In genomic region chr12:27334052-27334720, GRCh38 we compare ENCODE assay signal across 8 cellular contexts. TPM values are rescaled to one million over a fixed set of nuclear protein-coding genes. Genes with fewer than 3 reads are reported as not detected.
DNase-seq lines count a peak whose midpoint lies in the region; ATAC-seq and TF ChIP-seq lines count a peak whose summit lies in the region.

No MANE protein-coding gene starts in this region.

- intact Hi-C loops in Right ventricle myocardium inferior (cut with DNase I), result no loop called here
- intact Hi-C loops in tibial artery (cut with DNase I; ENCODE audit: low total_unique reads), result no loop called here
- intact Hi-C loops in lower leg skin (cut with DNase I; ENCODE audit: low total_unique reads), result no loop called here

- no peaks in the 10 kb centered on the region for H3K9me3 ChIP-seq in cardiac muscle cell (ENCODE audit: low read depth)
- no peaks in the 10 kb centered on the region for H3K9me3 ChIP-seq in RWPE2 (ENCODE audit: severe bottlenecking)
- no peaks in the 10 kb centered on the region for H3K9me3 ChIP-seq in gastroesophageal sphincter
- no peaks in the 10 kb centered on the region for H3K9me3 ChIP-seq in tibial artery

- no peak for TF ChIP-seq CTCF in cardiac muscle cell (IDR thresholded peaks at IDR 0.05; ENCODE audit: low read depth, low read length)
- no peak for TF ChIP-seq CTCF in RWPE2 (IDR thresholded peaks at IDR 0.05; ENCODE audit: poor library complexity, severe bottlenecking)
- no peak for TF ChIP-seq CTCF in gastroesophageal sphincter (IDR thresholded peaks at IDR 0.05)
- no peak for TF ChIP-seq CTCF in tibial artery (IDR thresholded peaks at IDR 0.05)
- no peak for TF ChIP-seq CTCF in lower leg skin (IDR thresholded peaks at IDR 0.05)

- H3K4me1 ChIP-seq in cardiac muscle cell (ENCODE audit: low read depth) (no peaks in the 10 kb centered on the region), RWPE2 (ENCODE audit: insufficient read depth, poor library complexity, severe bottlenecking) (peaks cover 49% of the 10 kb centered on the region), gastroesophageal sphincter (peaks cover 4 to 28% (median 4%) of the 10 kb centered on the region in 3 donors), tibial artery (peaks cover 0 to 40% (median 18%) of the 10 kb centered on the region in 4 donors)

- H3K27me3 ChIP-seq in cardiac muscle cell (peaks cover 63% of the 10 kb centered on the region), RWPE2 (ENCODE audit: insufficient read depth, poor library complexity, severe bottlenecking) (no peaks in the 10 kb centered on the region), gastroesophageal sphincter (no peaks in the 10 kb centered on the region), tibial artery (no peaks in the 10 kb centered on the region)

- H3K36me3 ChIP-seq in cardiac muscle cell (no peaks in the 10 kb centered on the region), RWPE2 (ENCODE audit: low read depth) (no peaks in the 10 kb centered on the region; the same call in 1 of the 2 replicates), gastroesophageal sphincter (no peaks in the 10 kb centered on the region), tibial artery (no peaks in the 10 kb centered on the region)

- TF ChIP-seq EP300 in gastroesophageal sphincter (IDR thresholded peaks at IDR 0.05), result no peak

- H3K4me3 ChIP-seq in cardiac muscle cell, result peak overlapping the region; percentile 64
- H3K4me3 ChIP-seq in RWPE2 (ENCODE audit: severe bottlenecking), result peak overlapping the region; percentile 74
- peak overlapping the region; percentile 46 to 89 for H3K4me3 ChIP-seq in gastroesophageal sphincter
- peak overlapping the region; percentile 66 to 77 for H3K4me3 ChIP-seq in tibial artery
- H3K4me3 ChIP-seq in lower leg skin (ENCODE audit: low read depth, poor library complexity, severe bottlenecking), result no peak overlapping the region

- H3K27ac ChIP-seq in cardiac muscle cell (no peak overlapping the region), RWPE2 (ENCODE audit: poor library complexity, severe bottlenecking) (peak overlapping the region; percentile 85), gastroesophageal sphincter (no peak overlapping the region), tibial artery (no peak overlapping the region)

- DNase-seq in cardiac muscle cell (ENCODE audit: low read depth in 1 of 2, low spot score in 1 of 2), result no peak
- DNase-seq in Right ventricle myocardium inferior (ENCODE audit: missing footprints), result no peak
- DNase-seq in RWPE2 (ENCODE audit: low spot score), result no peak
- no peak for DNase-seq in tibial artery
- DNase-seq in mesenteric fat pad (ENCODE audit: low spot score), result no peak
- no peak for DNase-seq in lower leg skin (ENCODE audit: low spot score in 2 of 2)

- no peak for TF ChIP-seq POLR2A in gastroesophageal sphincter (IDR thresholded peaks at IDR 0.05)
- TF ChIP-seq POLR2A in lower leg skin (IDR thresholded peaks at IDR 0.05), result no peak

- WGBS in gastroesophageal sphincter (ENCODE audit: low coverage in 1 of 2), 2 donors, result 66 to 80% methylated on average over 7 of the region's 7 CpGs
- 70 to 74% methylated on average over 7 of the region's 7 CpGs for WGBS in lower leg skin, 2 donors

- ATAC-seq in Right ventricle myocardium inferior (no peak), RWPE2 (ENCODE audit: low read depth) (no peak), gastroesophageal sphincter (no peak), HG03432 (IDR thresholded peaks at IDR 0.05; ENCODE audit: unreplicated experiment) (no peak)

RNA-seq across cellular contexts. Expression of gene BMAL2, which starts 1.6 kb away (rescaled TPM):
- total RNA-seq in cardiac muscle cell, result 0.98 and 1.2 TPM in 2 replicates
- polyA plus RNA-seq in cardiac muscle cell, result 0.72 and 1.4 TPM in 2 replicates
- 1.2 TPM for total RNA-seq in Right ventricle myocardium inferior
- total RNA-seq in gastroesophageal sphincter, result 1 to 10 TPM; 3.0 to 8.7 (median 6.0) TPM
- 3.2 TPM for total RNA-seq in mesenteric fat pad
- 10 to 100 TPM; 11.6 to 24.2 (median 19.1) TPM for total RNA-seq in lower leg skin
